In the genomic region with DNA sequence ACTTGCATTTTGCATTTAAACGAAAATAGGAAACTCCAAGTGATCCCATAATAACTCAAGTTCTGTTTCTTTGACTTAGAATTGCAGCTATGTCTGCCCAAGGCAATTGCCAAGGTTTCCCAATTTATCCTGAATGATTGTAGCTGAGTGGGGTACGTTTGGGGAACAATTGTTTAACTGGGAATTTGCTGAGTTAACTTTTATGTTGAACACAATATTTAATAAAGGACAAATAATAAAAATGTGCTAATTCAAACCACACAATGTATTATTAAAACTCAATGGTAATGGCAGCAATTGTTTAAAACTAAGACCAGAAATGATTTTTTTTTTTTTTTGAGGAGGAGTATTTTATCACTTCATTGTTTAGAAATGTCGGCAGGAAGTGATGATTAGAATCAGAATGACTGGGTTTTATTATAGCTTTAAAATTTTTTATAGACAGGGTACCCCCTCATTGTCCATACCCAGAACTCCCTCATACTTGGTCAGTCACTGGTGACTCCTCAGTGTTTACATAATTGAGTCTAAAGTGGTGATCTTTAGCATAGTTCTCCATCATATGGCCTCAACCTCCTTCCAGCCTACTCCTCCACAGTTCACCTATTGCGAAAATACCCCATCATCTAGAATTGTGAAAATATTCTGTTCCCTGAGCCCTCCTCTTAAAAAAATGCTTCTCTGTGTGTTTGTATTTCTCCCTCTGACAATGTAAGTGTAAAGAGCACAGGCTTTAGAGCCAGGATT, we compare ENCODE assay signal across 10 cellular contexts.
DNase-seq lines count a peak whose midpoint lies in the region; ATAC-seq, FAIRE-seq and TF ChIP-seq lines count a peak whose summit lies in the region.
"Had no signal": no experiment of that assay in that cellular context is flagged by ENCODE, and none has a peak within 500 bp of the region (broad histone marks: within the 10 kb centered on the region; RNA-seq: fewer than 3 reads in every experiment).

No MANE protein-coding gene starts in this region.

- POLR2A ChIA-PET in HepG2 (lab: Yijun Ruan, JAX), result interaction anchor here (1.2 to 1.8 kb wide), 2 partner anchors 388 to 389 kb away, joined by 4 to 8 read pairs; partner anchors contain the start of gene CITED2

- no peak overlapping the region for H3K9ac ChIP-seq in HepG2 (ENCODE audit: insufficient read depth, low read depth, low read length)
- no peak overlapping the region for H3K9ac ChIP-seq in mucosa of rectum (ENCODE audit: low read depth in 1 of 2, low read length in 2 of 2)

- no peak overlapping the region for H3K4me2 ChIP-seq in HepG2 (ENCODE audit: low read depth, low read length)

- no peak overlapping the region for H2AFZ ChIP-seq in HepG2 (ENCODE audit: low read length)

- no peaks in the 10 kb centered on the region for H3K79me2 ChIP-seq in HepG2 (ENCODE audit: insufficient read depth, low read length)

- H3K4me1 ChIP-seq in HepG2 (ENCODE audit: insufficient read depth, low read length) (peaks cover 18% of the 10 kb centered on the region), right lobe of liver (peaks cover 0 to 4% (median 0%) of the 10 kb centered on the region in 4 donors), ascending aorta (peaks cover 3 to 24% of the 10 kb centered on the region in 2 donors), mucosa of rectum (ENCODE audit: control insufficient read depth in 2 of 2, insufficient read depth in 2 of 2, low read length in 2 of 2) (peaks cover 0 to 8% of the 10 kb centered on the region in 2 donors), vagina (peaks cover 17% of the 10 kb centered on the region)

- TF ChIP-seq CTCF in HepG2 (CRISPR knock-in tag; IDR thresholded peaks at IDR 0.05), result no peak
- TF ChIP-seq CTCF in right lobe of liver (IDR thresholded peaks at IDR 0.05), result no peak
- TF ChIP-seq CTCF in ascending aorta (IDR thresholded peaks at IDR 0.05), result no peak
- TF ChIP-seq CTCF in vagina (IDR thresholded peaks at IDR 0.05), result no peak

- WGBS in HepG2 (ENCODE audit: low lambda C conversion rate), result 29% methylated on average over 4 of the region's 4 CpGs
- WGBS in right lobe of liver (ENCODE audit: insufficient coverage, low coverage, low lambda C conversion rate, missing lambda C conversion rate), result 65% methylated on average over 4 of the region's 4 CpGs

- no peak overlapping the region for H3K27ac ChIP-seq in HepG2 (ENCODE audit: extremely low read length, insufficient read depth, low read length)
- H3K27ac ChIP-seq in right lobe of liver, result peak overlapping the region in 1 of 3 donors; percentile 59
- peak overlapping the region; percentile 80 to 83 for H3K27ac ChIP-seq in ascending aorta
- H3K27ac ChIP-seq in mucosa of rectum (ENCODE audit: low read depth in 2 of 2, low read length in 2 of 2), result peak overlapping the region; percentile 50 to 62
- H3K27ac ChIP-seq in vagina, result peak overlapping the region; percentile 58

- H3K4me3 ChIP-seq in HepG2 (replicated peaks in 1 of 3; ENCODE audit: insufficient read depth in 1 of 3, low read depth in 2 of 3, low read length in 3 of 3) (no peak overlapping the region), right lobe of liver (no peak overlapping the region), ascending aorta (no peak overlapping the region), mucosa of rectum (ENCODE audit: low read length in 2 of 2) (no peak overlapping the region), vagina (no peak overlapping the region)

- TF ChIP-seq EP300 in HepG2 (IDR thresholded peaks at IDR 0.05; ENCODE audit: low read depth in 2 of 2, low read length in 2 of 2) (no peak), HepG2 (CRISPR knock-in tag; IDR thresholded peaks at IDR 0.05; ENCODE audit: borderline replicate concordance) (no peak)

- H3K27me3 ChIP-seq in HepG2 (ENCODE audit: control insufficient read depth in 1 of 2, insufficient read depth in 2 of 2, low read length in 2 of 2) (no peaks in the 10 kb centered on the region), right lobe of liver (no peaks in the 10 kb centered on the region), ascending aorta (no peaks in the 10 kb centered on the region), mucosa of rectum (ENCODE audit: control insufficient read depth in 2 of 2, insufficient read depth in 2 of 2, low read length in 2 of 2) (no peaks in the 10 kb centered on the region), vagina (no peaks in the 10 kb centered on the region)

- H4K20me1 ChIP-seq in HepG2 (ENCODE audit: insufficient read depth, low read length), result no peaks in the 10 kb centered on the region

- no peak for TF ChIP-seq RAD21 in HepG2 (CRISPR knock-in tag; IDR thresholded peaks at IDR 0.05)

- in situ Hi-C loops in HepG2 (cut with HindIII; ENCODE audit: extremely low pct_ligation_motif_present, low pct_unique_long_range_greater_than_20kb), result loop anchor here (10.0 kb wide), 1 partner anchor 389 kb away; the partner anchor contains the start of gene CITED2

- no TSS peak for BruUV-seq in HepG2 (replicated peaks; lab: Mats Ljungman, UMichigan)

- CTCF ChIA-PET in HepG2 (lab: Yijun Ruan, JAX; ENCODE audit: low intra/inter-chr PET ratio, low total read pairs), result no interaction called here

- DNase-seq in HepG2 (ENCODE audit: low spot score), result no peak
- DNase-seq in right lobe of liver, result no peak
- DNase-seq in ascending aorta (ENCODE audit: low spot score in 2 of 2), result no peak
- DNase-seq in vagina (ENCODE audit: extremely low spot score in 2 of 2), result no peak
- DNase-seq in SW480 (ENCODE audit: low spot score), result no peak
- no peak for DNase-seq in putamen (ENCODE audit: low spot score)
- no peak for DNase-seq in retina
- DNase-seq: CD4-positive, CD25-positive, alpha-beta regulatory T cell; SHP77 treated with DMSO at 0.1 percent for 48 hours had no signal

- FAIRE-seq in HepG2 (lab: Jason Lieb, UNC), result no peak

- H3K9me3 ChIP-seq in HepG2 (ENCODE audit: low read length) (no peaks in the 10 kb centered on the region), right lobe of liver (no peaks in the 10 kb centered on the region), ascending aorta (no peaks in the 10 kb centered on the region), mucosa of rectum (ENCODE audit: control insufficient read depth in 2 of 2, low read length in 2 of 2) (no peaks in the 10 kb centered on the region), vagina (no peaks in the 10 kb centered on the region)

- H3K36me3 ChIP-seq in HepG2 (replicated peaks in 1 of 2; ENCODE audit: control insufficient read depth in 1 of 2, insufficient read depth in 2 of 2, low read length in 2 of 2), result no peaks in the 10 kb centered on the region
- H3K36me3 ChIP-seq in right lobe of liver, result no peaks in the 10 kb centered on the region
- no peaks in the 10 kb centered on the region for H3K36me3 ChIP-seq in ascending aorta
- no peaks in the 10 kb centered on the region for H3K36me3 ChIP-seq in mucosa of rectum (ENCODE audit: control insufficient read depth in 2 of 2, insufficient read depth in 2 of 2, low read length in 2 of 2)
- H3K36me3 ChIP-seq in vagina, result no peaks in the 10 kb centered on the region

- ATAC-seq in HepG2, result no peak
- no peak for ATAC-seq in right lobe of liver

- TF ChIP-seq POLR2A in HepG2 (IDR thresholded peaks at IDR 0.05; ENCODE audit: insufficient read depth in 1 of 2, low read depth in 2 of 2, low read length in 2 of 2), result no peak
- TF ChIP-seq POLR2A in right lobe of liver (IDR thresholded peaks at IDR 0.05), result no peak
- no peak for TF ChIP-seq POLR2A in vagina (IDR thresholded peaks at IDR 0.05)

- intact Hi-C loops in HepG2 (cut with micrococcal nuclease; ENCODE audit: unreplicated experiment), result loop anchor here (2.0 kb wide), 1 partner anchor 391 kb away; no protein-coding TSS in a partner anchor
- intact Hi-C loops in right lobe of liver (cut with DNase I), result no loop called here
- intact Hi-C loops in ascending aorta (cut with DNase I), result loop anchor here (5.0 to 10.0 kb wide), 5 partner anchors 156 to 391 kb away; partner anchors contain the start of gene CITED2
- intact Hi-C loops in vagina (cut with DNase I), result loop anchor here (10.0 kb wide), 1 partner anchor 169 kb away; no protein-coding TSS in a partner anchor

TF ChIP-seq in HepG2, 621 proteins besides CTCF, POLR2A, EP300 and RAD21:
- TF ChIP-seq MAFF (IDR thresholded peaks at IDR 0.05; ENCODE audit: low read depth, low read length) (0 out of 2 replicates have a peak, but pooled peaks have one; percentile 22), NCOA1 (CRISPR knock-in tag; IDR thresholded peaks at IDR 0.05) (no peak), MAFK (conservative IDR thresholded peaks at IDR 0.05 in 1 of 2, IDR thresholded peaks at IDR 0.05 in 1 of 2; ENCODE audit: low read length in 2 of 2) (peak; percentile 45 to 46; a peak in 2 of 4 replicates), ZNF513 (CRISPR knock-in tag; conservative IDR thresholded peaks at IDR 0.05) (no peak), ZNF552 (CRISPR knock-in tag; IDR thresholded peaks at IDR 0.05; ENCODE audit: borderline replicate concordance) (no peak), SSRP1 (CRISPR knock-in tag; IDR thresholded peaks at IDR 0.05) (no peak)

Comparison
In these comparisons a context has a peak if more than half of its experiments do, and no peak if none do; other contexts are left out.
1. intact Hi-C loops: an anchor here in HepG2 (2.0 kb wide), ascending aorta (5.0 to 10.0 kb wide) and vagina (10.0 kb wide); none called in right lobe of liver.